In the genomic region with DNA sequence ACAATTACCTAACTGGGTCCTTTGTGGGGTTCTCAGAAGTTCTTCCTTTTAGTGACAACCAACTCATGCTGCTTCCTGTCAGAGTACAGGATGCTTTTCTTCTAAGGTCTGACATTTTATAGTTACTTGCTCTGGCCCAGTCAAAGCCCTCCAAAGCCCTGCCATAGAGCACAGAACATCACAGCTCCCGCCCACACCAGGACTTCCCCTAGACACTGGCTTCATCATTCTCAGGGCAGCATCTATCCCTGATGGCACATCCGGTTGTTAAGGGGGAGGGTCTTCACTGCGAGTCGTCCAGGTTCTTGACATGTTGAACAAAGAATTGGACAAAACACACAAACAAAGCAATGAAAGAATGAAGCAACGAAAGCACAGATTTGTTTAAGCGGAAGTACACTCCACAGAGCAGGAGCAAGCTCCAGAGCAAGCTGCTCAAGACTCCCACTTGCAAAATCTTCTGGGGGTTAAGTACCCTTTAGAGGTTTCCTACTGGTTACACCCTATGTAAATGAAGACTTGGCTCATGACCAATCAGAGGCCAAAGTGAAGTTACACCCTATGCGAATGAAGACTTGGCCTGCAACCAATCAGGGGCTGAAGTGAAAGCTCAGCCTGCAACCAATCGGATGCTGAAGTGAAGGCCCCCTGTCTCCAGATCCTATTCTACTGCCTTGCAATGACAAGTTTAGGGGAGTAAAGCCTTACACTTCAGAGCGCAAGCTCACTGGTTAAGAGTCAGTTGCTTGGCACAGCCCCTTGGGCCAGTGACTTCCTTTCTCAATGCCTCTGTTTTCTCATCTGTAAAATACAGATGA, we compare ENCODE assay signal across 10 cellular contexts.
DNase-seq lines count a peak whose midpoint lies in the region; ATAC-seq, FAIRE-seq and TF ChIP-seq lines count a peak whose summit lies in the region.
"Had no signal": no experiment of that assay in that cellular context is flagged by ENCODE, and none has a peak within 500 bp of the region (broad histone marks: within the 10 kb centered on the region; RNA-seq: fewer than 3 reads in every experiment).

No MANE protein-coding gene starts in this region.

- TF ChIP-seq CTCF in nephron progenitor cell (IDR thresholded peaks at IDR 0.05): no peak

- H3K27me3 Mint-ChIP-seq in T-helper 17 cell: no peaks in the 10 kb centered on the region
- no peaks in the 10 kb centered on the region for H3K27me3 Mint-ChIP-seq in activated T-helper 1 cell treated with anti-CD3 and anti-CD28 coated beads, Interleukin-12 subunit alpha, Interleukin-12 subunit beta, Interleukin-2, Interleukin-4 antibody, amounts not matched to agents 30 ng/mL and 10 ng/mL and 1 ng/mL, durations not matched to agents 14 hours and 24 hours and 36 hours (ENCODE audit: insufficient read depth)
- no peaks in the 10 kb centered on the region for H3K27me3 Mint-ChIP-seq in nephron progenitor cell (ENCODE audit: low read depth, poor library complexity)
- H3K27me3 Mint-ChIP-seq in stimulated activated naive CD8-positive, alpha-beta T cell treated with anti-CD3 and anti-CD28 coated beads, Interleukin-15, amount 100 ng/mL, for 72 hours: no peaks in the 10 kb centered on the region

- no peak for FAIRE-seq in urothelium cell line (lab: Jason Lieb, UNC)
- FAIRE-seq: keratinocyte had no signal

- peaks cover 51% of the 10 kb centered on the region for H3K4me1 Mint-ChIP-seq in T-helper 17 cell
- peaks cover 88% of the 10 kb centered on the region for H3K4me1 Mint-ChIP-seq in activated T-helper 1 cell treated with anti-CD3 and anti-CD28 coated beads, Interleukin-12 subunit alpha, Interleukin-12 subunit beta, Interleukin-2, Interleukin-4 antibody, amounts not matched to agents 30 ng/mL and 10 ng/mL and 1 ng/mL, durations not matched to agents 14 hours and 24 hours and 36 hours (ENCODE audit: low read depth)
- H3K4me1 Mint-ChIP-seq in nephron progenitor cell: peaks cover 65% of the 10 kb centered on the region
- peaks cover 87% of the 10 kb centered on the region for H3K4me1 Mint-ChIP-seq in stimulated activated naive CD8-positive, alpha-beta T cell treated with anti-CD3 and anti-CD28 coated beads, Interleukin-15, amount 100 ng/mL, for 72 hours

- H3K9me3 ChIP-seq in T-helper 17 cell (ENCODE audit: control insufficient read depth, low read length, poor library complexity, severe bottlenecking): no peaks in the 10 kb centered on the region

- peak overlapping the region; percentile 57 for H3K4me3 Mint-ChIP-seq in T-helper 17 cell
- peak overlapping the region; percentile 76 for H3K4me3 Mint-ChIP-seq in activated T-helper 1 cell treated with anti-CD3 and anti-CD28 coated beads, Interleukin-12 subunit alpha, Interleukin-12 subunit beta, Interleukin-2, Interleukin-4 antibody, amounts not matched to agents 30 ng/mL and 10 ng/mL and 1 ng/mL, durations not matched to agents 14 hours and 24 hours and 36 hours
- H3K4me3 Mint-ChIP-seq in nephron progenitor cell: no peak overlapping the region
- peak overlapping the region; percentile 66 to 69 for H3K4me3 Mint-ChIP-seq in stimulated activated naive CD8-positive, alpha-beta T cell treated with anti-CD3 and anti-CD28 coated beads, Interleukin-15, amount 100 ng/mL, for 72 hours

- intact Hi-C loops in activated T-helper 1 cell treated with anti-CD3 and anti-CD28 coated beads, Interleukin-12 subunit alpha, Interleukin-12 subunit beta, Interleukin-2, Interleukin-4 antibody, amounts not matched to agents 30 ng/mL and 10 ng/mL and 1 ng/mL, durations not matched to agents 14 hours and 24 hours and 36 hours (cut with micrococcal nuclease): loop anchor here (1.0 to 2.0 kb wide), 9 partner anchors 18 to 105 kb away; partner anchors contain the start of gene HDAC4

- H3K9me3 Mint-ChIP-seq in activated T-helper 1 cell treated with anti-CD3 and anti-CD28 coated beads, Interleukin-12 subunit alpha, Interleukin-12 subunit beta, Interleukin-2, Interleukin-4 antibody, amounts not matched to agents 30 ng/mL and 10 ng/mL and 1 ng/mL, durations not matched to agents 14 hours and 24 hours and 36 hours: no peaks in the 10 kb centered on the region
- peaks cover 21% of the 10 kb centered on the region for H3K9me3 Mint-ChIP-seq in nephron progenitor cell
- no peaks in the 10 kb centered on the region for H3K9me3 Mint-ChIP-seq in stimulated activated naive CD8-positive, alpha-beta T cell treated with anti-CD3 and anti-CD28 coated beads, Interleukin-15, amount 100 ng/mL, for 72 hours

- ATAC-seq in T-helper 17 cell (peak; percentile 82), GM19467 (IDR thresholded peaks at IDR 0.05; ENCODE audit: unreplicated experiment) (no peak), GM18517 (IDR thresholded peaks at IDR 0.05; ENCODE audit: unreplicated experiment) (no peak)
- peak; percentile 94 for ATAC-seq in stimulated activated naive CD8-positive, alpha-beta T cell treated with anti-CD3 and anti-CD28 coated beads, Interleukin-15, amount 100 ng/mL, for 72 hours

- H3K36me3 Mint-ChIP-seq in T-helper 17 cell (ENCODE audit: low read depth): peaks cover 4% of the 10 kb centered on the region
- peaks cover 23% of the 10 kb centered on the region for H3K36me3 Mint-ChIP-seq in activated T-helper 1 cell treated with anti-CD3 and anti-CD28 coated beads, Interleukin-12 subunit alpha, Interleukin-12 subunit beta, Interleukin-2, Interleukin-4 antibody, amounts not matched to agents 30 ng/mL and 10 ng/mL and 1 ng/mL, durations not matched to agents 14 hours and 24 hours and 36 hours (ENCODE audit: low read depth)
- peaks cover 77% of the 10 kb centered on the region for H3K36me3 Mint-ChIP-seq in nephron progenitor cell (ENCODE audit: low read depth)

- DNase-seq in T-helper 17 cell (no peak), nephron progenitor cell (no peak), urothelium cell line (ENCODE audit: low spot score) (no peak), dermis blood vessel endothelial cell (no peak)
- DNase-seq in activated T-helper 1 cell treated with anti-CD3 and anti-CD28 coated beads, Interleukin-12 subunit alpha, Interleukin-12 subunit beta, Interleukin-2, Interleukin-4 antibody, amounts not matched to agents 30 ng/mL and 10 ng/mL and 1 ng/mL, durations not matched to agents 14 hours and 24 hours and 36 hours (ENCODE audit: low spot score): peak; percentile 73
- DNase-seq in stimulated activated naive CD8-positive, alpha-beta T cell treated with anti-CD3 and anti-CD28 coated beads, Interleukin-15, amount 100 ng/mL, for 72 hours: peak; percentile 81 to 86
- DNase-seq: cortex of kidney had no signal

- H3K27ac Mint-ChIP-seq in T-helper 17 cell (peak overlapping the region; percentile 93), nephron progenitor cell (peak overlapping the region; percentile 38)
- peak overlapping the region; percentile 97 for H3K27ac Mint-ChIP-seq in activated T-helper 1 cell treated with anti-CD3 and anti-CD28 coated beads, Interleukin-12 subunit alpha, Interleukin-12 subunit beta, Interleukin-2, Interleukin-4 antibody, amounts not matched to agents 30 ng/mL and 10 ng/mL and 1 ng/mL, durations not matched to agents 14 hours and 24 hours and 36 hours
- peak overlapping the region; percentile 93 to 96 for H3K27ac Mint-ChIP-seq in stimulated activated naive CD8-positive, alpha-beta T cell treated with anti-CD3 and anti-CD28 coated beads, Interleukin-15, amount 100 ng/mL, for 72 hours

Comparison
In these comparisons a context has a peak if more than half of its experiments do, and no peak if none do; other contexts are left out.
1. ATAC-seq: peak in T-helper 17 cell (single experiment) and stimulated activated naive CD8-positive, alpha-beta T cell treated with anti-CD3 and anti-CD28 coated beads, Interleukin-15, amount 100 ng/mL, for 72 hours (single experiment); none in GM19467 (single experiment) and GM18517 (single experiment).
2. DNase-seq: peak in activated T-helper 1 cell treated with anti-CD3 and anti-CD28 coated beads, Interleukin-12 subunit alpha, Interleukin-12 subunit beta, Interleukin-2, Interleukin-4 antibody, amounts not matched to agents 30 ng/mL and 10 ng/mL and 1 ng/mL, durations not matched to agents 14 hours and 24 hours and 36 hours (single experiment) and stimulated activated naive CD8-positive, alpha-beta T cell treated with anti-CD3 and anti-CD28 coated beads, Interleukin-15, amount 100 ng/mL, for 72 hours (2 of 2); none in T-helper 17 cell (0 of 3), nephron progenitor cell (single experiment), urothelium cell line (single experiment) and dermis blood vessel endothelial cell (single experiment).
3. H3K27ac Mint-ChIP-seq: peak in every context shown above with its lines; median percentile 97 in activated T-helper 1 cell treated with anti-CD3 and anti-CD28 coated beads, Interleukin-12 subunit alpha, Interleukin-12 subunit beta, Interleukin-2, Interleukin-4 antibody, amounts not matched to agents 30 ng/mL and 10 ng/mL and 1 ng/mL, durations not matched to agents 14 hours and 24 hours and 36 hours; 94 in stimulated activated naive CD8-positive, alpha-beta T cell treated with anti-CD3 and anti-CD28 coated beads, Interleukin-15, amount 100 ng/mL, for 72 hours; 93 in T-helper 17 cell; 38 in nephron progenitor cell.